33 cellular contexts compared by ENCODE assay signal in genomic region chr3:118629821-118630220, GRCh38.
"Had no signal": no experiment of that assay in that cellular context is flagged by ENCODE, and none has a peak within 500 bp of the region (broad histone marks: within the 10 kb centered on the region; RNA-seq: fewer than 3 reads in every experiment).

No MANE protein-coding gene starts in this region.

- H3K27ac ChIP-seq: ascending aorta, cardiac muscle cell, WERI-Rb-1 had no signal

- H3K4me3 Mint-ChIP-seq: activated CD4-positive, alpha-beta memory T cell treated with anti-CD3 and anti-CD28 coated beads, Interleukin-2, amount 10 ng/mL, durations not matched to agents 7 days and 5 days; activated CD4-positive, alpha-beta T cell treated with anti-CD3 and anti-CD28 coated beads for 36 hours; activated CD4-positive, alpha-beta T cell treated with anti-CD3 and anti-CD28 coated beads, Interleukin-2, amount 10 ng/mL, durations not matched to agents 7 days and 5 days; activated CD8-positive, alpha-beta memory T cell treated with anti-CD3 and anti-CD28 coated beads, Interleukin-2, amount 10 ng/mL, durations not matched to agents 7 days and 5 days; activated CD8-positive, alpha-beta T cell treated with anti-CD3 and anti-CD28 coated beads, Interleukin-2, amount 10 ng/mL, durations not matched to agents 7 days and 5 days; activated naive CD4-positive, alpha-beta T cell treated with anti-CD3 and anti-CD28 coated beads, Interleukin-2, amount 10 ng/mL, durations not matched to agents 7 days and 5 days; activated naive CD4-positive, alpha-beta T cell treated with anti-CD3 and anti-CD28 coated beads, Interleukin-2, amount 50 U/mL, for 24 hours; activated naive CD8-positive, alpha-beta T cell; activated naive CD8-positive, alpha-beta T cell treated with anti-CD3 and anti-CD28 coated beads, Interleukin-2, amount 10 ng/mL, durations not matched to agents 7 days and 5 days; activated naive CD8-positive, alpha-beta T cell treated with anti-CD3 and anti-CD28 coated beads, Interleukin-2, amount 50 U/mL, for 24 hours; activated T-cell treated with anti-CD3 and anti-CD28 coated beads, Interleukin-2, amount 50 U/mL, for 24 hours; brain; central memory CD8-positive, alpha-beta T cell; T-helper 17 cell; WTC11 had no signal

- H3K36me3 Mint-ChIP-seq: activated CD8-positive, alpha-beta memory T cell treated with anti-CD3 and anti-CD28 coated beads, Interleukin-2, amount 10 ng/mL, durations not matched to agents 7 days and 5 days; activated naive CD4-positive, alpha-beta T cell treated with anti-CD3 and anti-CD28 coated beads, Interleukin-2, amount 10 ng/mL, durations not matched to agents 7 days and 5 days; activated naive CD4-positive, alpha-beta T cell treated with anti-CD3 and anti-CD28 coated beads, Interleukin-2, amount 50 U/mL, for 24 hours; activated naive CD8-positive, alpha-beta T cell; activated naive CD8-positive, alpha-beta T cell treated with anti-CD3 and anti-CD28 coated beads, Interleukin-2, amount 10 ng/mL, durations not matched to agents 7 days and 5 days; brain; WTC11 had no signal

- H3K36me3 ChIP-seq: ascending aorta, cardiac muscle cell, WERI-Rb-1 had no signal

- H3K27ac Mint-ChIP-seq: activated CD4-positive, alpha-beta memory T cell treated with anti-CD3 and anti-CD28 coated beads, Interleukin-2, amount 10 ng/mL, durations not matched to agents 7 days and 5 days; activated CD4-positive, alpha-beta T cell treated with anti-CD3 and anti-CD28 coated beads for 36 hours; activated CD4-positive, alpha-beta T cell treated with anti-CD3 and anti-CD28 coated beads, Interleukin-2, amount 10 ng/mL, durations not matched to agents 7 days and 5 days; activated CD8-positive, alpha-beta memory T cell treated with anti-CD3 and anti-CD28 coated beads, Interleukin-2, amount 10 ng/mL, durations not matched to agents 7 days and 5 days; activated CD8-positive, alpha-beta T cell treated with anti-CD3 and anti-CD28 coated beads, Interleukin-2, amount 10 ng/mL, durations not matched to agents 7 days and 5 days; activated naive CD4-positive, alpha-beta T cell treated with anti-CD3 and anti-CD28 coated beads, Interleukin-2, amount 10 ng/mL, durations not matched to agents 7 days and 5 days; activated naive CD4-positive, alpha-beta T cell treated with anti-CD3 and anti-CD28 coated beads, Interleukin-2, amount 50 U/mL, for 24 hours; activated naive CD8-positive, alpha-beta T cell; activated naive CD8-positive, alpha-beta T cell treated with anti-CD3 and anti-CD28 coated beads, Interleukin-2, amount 10 ng/mL, durations not matched to agents 7 days and 5 days; activated naive CD8-positive, alpha-beta T cell treated with anti-CD3 and anti-CD28 coated beads, Interleukin-2, amount 50 U/mL, for 24 hours; activated T-cell treated with anti-CD3 and anti-CD28 coated beads, Interleukin-2, amount 50 U/mL, for 24 hours; activated T-helper 2 cell treated with anti-CD3 and anti-CD28 coated beads, Interferon-gamma antibody, Interleukin-2, Interleukin-4, amounts not matched to agents 10 μg/mL and 5 μg/mL and 100 μg/mL, durations not matched to agents 14 hours and 24 hours and 36 hours; T-helper 17 cell; WTC11 had no signal

- H3K9me3 ChIP-seq: ascending aorta had no signal

- H3K4me1 ChIP-seq: ascending aorta had no signal

- H3K27me3 Mint-ChIP-seq: activated CD4-positive, alpha-beta memory T cell treated with anti-CD3 and anti-CD28 coated beads, Interleukin-2, amount 10 ng/mL, durations not matched to agents 7 days and 5 days; activated CD4-positive, alpha-beta T cell treated with anti-CD3 and anti-CD28 coated beads for 36 hours; activated CD8-positive, alpha-beta memory T cell treated with anti-CD3 and anti-CD28 coated beads, Interleukin-2, amount 10 ng/mL, durations not matched to agents 7 days and 5 days; activated naive CD8-positive, alpha-beta T cell treated with anti-CD3 and anti-CD28 coated beads, Interleukin-2, amount 10 ng/mL, durations not matched to agents 7 days and 5 days; activated T-cell treated with anti-CD3 and anti-CD28 coated beads, Interleukin-2, amount 50 U/mL, for 24 hours; brain; central memory CD8-positive, alpha-beta T cell had no signal

- H3K4me1 Mint-ChIP-seq: activated CD4-positive, alpha-beta memory T cell treated with anti-CD3 and anti-CD28 coated beads, Interleukin-2, amount 10 ng/mL, durations not matched to agents 7 days and 5 days; activated CD4-positive, alpha-beta T cell treated with anti-CD3 and anti-CD28 coated beads for 36 hours; activated CD4-positive, alpha-beta T cell treated with anti-CD3 and anti-CD28 coated beads, Interleukin-2, amount 10 ng/mL, durations not matched to agents 7 days and 5 days; activated CD8-positive, alpha-beta memory T cell treated with anti-CD3 and anti-CD28 coated beads, Interleukin-2, amount 10 ng/mL, durations not matched to agents 7 days and 5 days; activated naive CD4-positive, alpha-beta T cell treated with anti-CD3 and anti-CD28 coated beads, Interleukin-2, amount 10 ng/mL, durations not matched to agents 7 days and 5 days; activated naive CD4-positive, alpha-beta T cell treated with anti-CD3 and anti-CD28 coated beads, Interleukin-2, amount 50 U/mL, for 24 hours; activated naive CD8-positive, alpha-beta T cell treated with anti-CD3 and anti-CD28 coated beads, Interleukin-2, amount 10 ng/mL, durations not matched to agents 7 days and 5 days; activated naive CD8-positive, alpha-beta T cell treated with anti-CD3 and anti-CD28 coated beads, Interleukin-2, amount 50 U/mL, for 24 hours; central memory CD8-positive, alpha-beta T cell; WTC11 had no signal

- H3K4me3 ChIP-seq: ascending aorta, cardiac muscle cell had no signal

- H3K9me3 Mint-ChIP-seq: activated CD4-positive, alpha-beta memory T cell treated with anti-CD3 and anti-CD28 coated beads, Interleukin-2, amount 10 ng/mL, durations not matched to agents 7 days and 5 days; activated CD4-positive, alpha-beta T cell treated with anti-CD3 and anti-CD28 coated beads, Interleukin-2, amount 10 ng/mL, durations not matched to agents 7 days and 5 days; activated naive CD4-positive, alpha-beta T cell treated with anti-CD3 and anti-CD28 coated beads, Interleukin-2, amount 10 ng/mL, durations not matched to agents 7 days and 5 days; activated naive CD4-positive, alpha-beta T cell treated with anti-CD3 and anti-CD28 coated beads, Interleukin-2, amount 50 U/mL, for 24 hours; activated naive CD8-positive, alpha-beta T cell treated with anti-CD3 and anti-CD28 coated beads, Interleukin-2, amount 10 ng/mL, durations not matched to agents 7 days and 5 days; activated naive CD8-positive, alpha-beta T cell treated with anti-CD3 and anti-CD28 coated beads, Interleukin-2, amount 50 U/mL, for 24 hours; activated T-cell treated with anti-CD3 and anti-CD28 coated beads, Interleukin-2, amount 50 U/mL, for 24 hours; activated T-helper 2 cell treated with anti-CD3 and anti-CD28 coated beads, Interferon-gamma antibody, Interleukin-2, Interleukin-4, amounts not matched to agents 10 μg/mL and 5 μg/mL and 100 μg/mL, durations not matched to agents 14 hours and 24 hours and 36 hours; central memory CD8-positive, alpha-beta T cell had no signal

- DNase-seq: activated CD4-positive, alpha-beta memory T cell treated with anti-CD3 and anti-CD28 coated beads, Interleukin-2, amount 10 ng/mL, durations not matched to agents 7 days and 5 days; activated CD4-positive, alpha-beta T cell treated with anti-CD3 and anti-CD28 coated beads for 1 hour; activated CD4-positive, alpha-beta T cell treated with anti-CD3 and anti-CD28 coated beads for 36 hours; activated CD4-positive, alpha-beta T cell treated with anti-CD3 and anti-CD28 coated beads for 48 hours; activated CD4-positive, alpha-beta T cell treated with anti-CD3 and anti-CD28 coated beads, Interleukin-2, amount 10 ng/mL, durations not matched to agents 7 days and 5 days; activated CD4-positive, alpha-beta T cell treated with anti-CD3 and anti-CD28 coated beads, Interleukin-2, amount 50 U/mL, for 48 hours; activated CD4-positive, CD25-positive, alpha-beta regulatory T cell; activated CD8-positive, alpha-beta memory T cell treated with anti-CD3 and anti-CD28 coated beads for 24 hours; activated CD8-positive, alpha-beta memory T cell treated with anti-CD3 and anti-CD28 coated beads, Interleukin-2, amount 10 ng/mL, durations not matched to agents 7 days and 5 days; activated CD8-positive, alpha-beta memory T cell treated with anti-CD3 and anti-CD28 coated beads, Interleukin-2, amount 50 U/mL, for 48 hours; activated CD8-positive, alpha-beta T cell treated with anti-CD3 and anti-CD28 coated beads, Interleukin-2, amount 10 ng/mL, durations not matched to agents 7 days and 5 days; activated effector memory CD4-positive, alpha-beta T cell treated with Interleukin-2 at 50 U/mL for 16 hours; activated gamma-delta T cell; activated naive CD4-positive, alpha-beta T cell treated with anti-CD3 and anti-CD28 coated beads, Interleukin-2, amount 10 ng/mL, durations not matched to agents 7 days and 5 days; activated naive CD4-positive, alpha-beta T cell treated with Interleukin-2 at 50 U/mL for 16 hours; activated naive CD8-positive, alpha-beta T cell treated with anti-CD3 and anti-CD28 coated beads, Interleukin-2, amount 10 ng/mL, durations not matched to agents 7 days and 5 days; activated naive CD8-positive, alpha-beta T cell treated with anti-CD3 and anti-CD28 coated beads, Interleukin-2, amount 50 U/mL, for 24 hours; activated T-cell treated with anti-CD3 and anti-CD28 coated beads, Interleukin-2, amount 50 U/mL, for 24 hours; activated T-cell treated with anti-CD3 and anti-CD28 coated beads, Interleukin-2, amount 50 U/mL, for 48 hours; amygdala; anterior cingulate cortex; cerebellar nuclear complex; T-helper 17 cell; T-helper 9 cell; WERI-Rb-1 had no signal

- H3K27me3 ChIP-seq: ascending aorta, cardiac muscle cell had no signal
